Comparison of ENCODE assay signal across 8 cellular contexts in the genomic region with DNA sequence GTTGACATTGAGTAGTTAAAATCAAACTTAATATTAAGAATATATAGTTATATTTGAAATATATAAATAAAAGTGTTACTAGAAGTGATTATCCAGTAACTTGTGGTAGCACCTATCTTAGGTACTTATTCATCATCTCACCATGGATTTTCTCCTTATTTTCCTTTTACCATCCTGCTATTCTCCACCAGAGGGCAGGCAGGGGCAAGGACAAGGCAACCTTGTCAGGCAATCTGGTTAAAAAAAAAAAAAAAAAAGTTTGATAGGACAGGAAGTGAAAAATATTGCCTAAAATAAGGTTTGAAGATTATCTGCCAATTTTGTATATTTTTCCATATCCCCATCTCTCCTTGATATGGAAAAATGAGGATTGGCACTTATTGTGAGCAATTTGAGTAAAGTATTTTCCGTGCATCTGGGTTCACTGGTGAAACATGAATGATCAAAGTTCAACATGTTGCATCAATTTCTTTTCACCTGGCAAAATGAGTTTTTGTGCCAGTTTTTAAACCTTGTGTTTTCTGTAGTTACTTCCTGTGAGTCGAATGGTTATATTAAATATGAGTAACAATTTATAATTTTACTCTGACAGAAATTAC.
DNase-seq lines count a peak whose midpoint lies in the region; ATAC-seq, FAIRE-seq and TF ChIP-seq lines count a peak whose summit lies in the region.

No MANE protein-coding gene starts in this region.

- H3K36me3 ChIP-seq in kidney (ENCODE audit: control insufficient read depth in 1 of 2, insufficient read depth in 2 of 2, low read length in 2 of 2) (no peaks in the 10 kb centered on the region), uterus (no peaks in the 10 kb centered on the region)

- peak; percentile 55 for DNase-seq in NOMO-1 treated with DMSO at 0.1 percent for 48 hours (lab: John Stamatoyannopoulos, UW; ENCODE audit: unreplicated experiment)
- no peak for DNase-seq in NOMO-1 treated with dmso at 0.1 percent for 144 hours (lab: John Stamatoyannopoulos, UW; ENCODE audit: unreplicated experiment)
- peak; percentile 40 for DNase-seq in NCI-H2029 (lab: John Stamatoyannopoulos, UW)
- peak; percentile 52 for DNase-seq in astrocyte of the spinal cord (ENCODE audit: low read depth, low spot score)
- no peak for DNase-seq in kidney
- peak in 1 of 2 donors; percentile 36 for DNase-seq in uterus
- DNase-seq in activated gamma-delta T cell treated with Interleukin-2 at 50 U/mL for 16 hours = no peak

- peak; percentile 69 for ATAC-seq in HG02678 (IDR thresholded peaks at IDR 0.05; ENCODE audit: unreplicated experiment)

- TF ChIP-seq POLR2A in uterus (IDR thresholded peaks at IDR 0.05) = no peak

- FAIRE-seq in kidney (lab: Jason Lieb, UNC) = peak; percentile 88

- TF ChIP-seq CTCF in astrocyte of the spinal cord (IDR thresholded peaks at IDR 0.05; ENCODE audit: low read depth, low read length) (peak; percentile 82), kidney (IDR thresholded peaks at IDR 0.05; ENCODE audit: borderline replicate concordance, extremely low read depth, insufficient read depth) (peak; percentile 49), uterus (IDR thresholded peaks at IDR 0.05) (peak in 3 of 4 experiments; percentile 57 to 59 (median 57))

- H3K4me1 ChIP-seq in kidney (ENCODE audit: control insufficient read depth in 1 of 2, insufficient read depth in 1 of 2, low read depth in 1 of 2, low read length in 2 of 2) = no peaks in the 10 kb centered on the region
- no peaks in the 10 kb centered on the region for H3K4me1 ChIP-seq in uterus

- H3K9me3 ChIP-seq in kidney (ENCODE audit: control insufficient read depth in 1 of 2, low read length in 2 of 2) (no peaks in the 10 kb centered on the region), uterus (no peaks in the 10 kb centered on the region)

- H3K4me3 ChIP-seq in astrocyte of the spinal cord (ENCODE audit: low read depth, low read length) = no peak overlapping the region
- H3K4me3 ChIP-seq in kidney (ENCODE audit: low read length in 2 of 2) = no peak overlapping the region
- H3K4me3 ChIP-seq in uterus = no peak overlapping the region

- H3K9ac ChIP-seq in kidney (ENCODE audit: low read length in 2 of 2) = no peak overlapping the region

- intact Hi-C loops in kidney (cut with DNase I) (no loop called here), uterus (cut with DNase I; ENCODE audit: low total_unique reads) (no loop called here)

- in situ Hi-C loops in astrocyte of the spinal cord (cut with HindIII; ENCODE audit: low sequenced_read_pairs) = no loop called here

- H3K27ac ChIP-seq in kidney (ENCODE audit: low read depth in 2 of 2, low read length in 2 of 2) (no peak overlapping the region), uterus (no peak overlapping the region)

- H3K27me3 ChIP-seq in uterus = no peaks in the 10 kb centered on the region

Comparison
In these comparisons a context has a peak if more than half of its experiments do, and no peak if none do; other contexts are left out.
1. DNase-seq: peak in NOMO-1 treated with DMSO at 0.1 percent for 48 hours (single experiment), NCI-H2029 (single experiment) and astrocyte of the spinal cord (single experiment); none in NOMO-1 treated with dmso at 0.1 percent for 144 hours (single experiment), kidney (single experiment) and activated gamma-delta T cell treated with Interleukin-2 at 50 U/mL for 16 hours (single experiment).
2. Peak in every context shown above with its lines, with median percentiles within 50 percentile points of each other: CTCF ChIP-seq.